In genomic region chr2:149586898-149587219, GRCh38 we compare ENCODE assay signal across 8 cellular contexts. TPM values are rescaled to one million over a fixed set of nuclear protein-coding genes. Genes with fewer than 3 reads are reported as not detected.
A peak's percentile ranks its signal among the peaks of the same experiment; 100 is the strongest.
DNase-seq lines count a peak whose midpoint lies in the region; ATAC-seq and TF ChIP-seq lines count a peak whose summit lies in the region.

No MANE protein-coding gene starts in this region.

- no peak for DNase-seq in T-cell
- no peak for DNase-seq in fibroblast of the aortic adventitia (ENCODE audit: low read depth)
- DNase-seq in glomerular visceral epithelial cell (ENCODE audit: extremely low spot score) = no peak
- DNase-seq in stimulated activated CD4-positive, alpha-beta T cell treated with anti-CD3 and anti-CD28 coated beads, Interleukin-4, amount 100 ng/mL, for 4 hours = no peak
- no peak for DNase-seq in NK-92 treated with Interleukin-12 subunit alpha and Interleukin-12 subunit beta, amount 100 ng/mL, for 24 hours (lab: John Stamatoyannopoulos, UW)

- H3K4me3 Mint-ChIP-seq in T-cell = peak overlapping the region; percentile 96 to 99 (median 99)

- no peaks in the 10 kb centered on the region for H3K9me3 Mint-ChIP-seq in T-cell

- ATAC-seq in T-cell (replicated peaks in 1 of 4) (no peak), HG03342 (IDR thresholded peaks at IDR 0.05; ENCODE audit: unreplicated experiment) (no peak)

- no peaks in the 10 kb centered on the region for H3K36me3 ChIP-seq in rectal smooth muscle tissue (ENCODE audit: control insufficient read depth, insufficient read depth, low read length)

- peaks cover 29% of the 10 kb centered on the region for H3K36me3 Mint-ChIP-seq in T-cell

- peaks cover 14 to 19% of the 10 kb centered on the region in 2 donors for H3K27me3 Mint-ChIP-seq in T-cell

- POLR2A ChIA-PET in T-cell (lab: Charles Lee) = interaction anchor here in 1 of 2 donors (0.6 to 1.7 kb wide), 9 partner anchors 8 to 1703 kb away, joined by 3 to 6 read pairs (median 3); partner anchors contain the start of genes MBD5 and ORC4

- TF ChIP-seq CTCF in fibroblast of the aortic adventitia (IDR thresholded peaks at IDR 0.05; ENCODE audit: insufficient read depth, low read length) = no peak

- H3K27me3 ChIP-seq in rectal smooth muscle tissue (ENCODE audit: control insufficient read depth, insufficient read depth, low read length) = no peaks in the 10 kb centered on the region

- peaks cover 14% of the 10 kb centered on the region for H3K4me1 ChIP-seq in rectal smooth muscle tissue (ENCODE audit: control insufficient read depth, insufficient read depth, low read length)

- peak overlapping the region; percentile 99 for H3K9ac ChIP-seq in rectal smooth muscle tissue (ENCODE audit: low read length)

- H3K27ac Mint-ChIP-seq in T-cell = peak overlapping the region; percentile 96 to 99

- CTCF ChIA-PET in T-cell (lab: Charles Lee) = interaction anchor here (0.6 to 2.1 kb wide), 9 partner anchors 8 to 1823 kb away, joined by 3 to 16 read pairs (median 6); partner anchors contain the start of gene LYPD6B (in 1 of the 2)

- peak overlapping the region; percentile 98 for H3K27ac ChIP-seq in rectal smooth muscle tissue (ENCODE audit: low read depth, low read length)

- peaks cover 48 to 60% (median 55%) of the 10 kb centered on the region in 3 donors for H3K4me1 Mint-ChIP-seq in T-cell

- H3K4me3 ChIP-seq in GM08714 (ENCODE audit: low read length) (peak overlapping the region; percentile 92), fibroblast of the aortic adventitia (ENCODE audit: low read depth, low read length) (peak overlapping the region; percentile 97), rectal smooth muscle tissue (ENCODE audit: low read length) (peak overlapping the region; percentile 100)

RNA-seq across cellular contexts. Expression of gene MMADHC, which starts 0.7 kb away (rescaled TPM):
- total RNA-seq in T-cell (10 to 100 TPM; 56.8 to 65.0 (median 61.4) TPM), fibroblast of the aortic adventitia (ENCODE audit: low replicate concordance) (169 and 177 TPM in 2 replicates)
